1 cellular context compared by ENCODE assay signal in genomic region chr7:112195717-112196116, GRCh38.
TF ChIP-seq lines count a peak whose summit lies in the region.

No MANE protein-coding gene starts in this region.

TF ChIP-seq in HepG2, 621 proteins besides CTCF, POLR2A, EP300 and RAD21:
- no peak for TF ChIP-seq ATF3 (CRISPR knock-in tag; IDR thresholded peaks at IDR 0.05)
- no peak for TF ChIP-seq ZNF318 (CRISPR knock-in tag; IDR thresholded peaks at IDR 0.05)
- TF ChIP-seq ZBTB26 (CRISPR knock-in tag; IDR thresholded peaks at IDR 0.05; ENCODE audit: borderline replicate concordance): no peak
- TF ChIP-seq REPIN1 (CRISPR knock-in tag; IDR thresholded peaks at IDR 0.05; ENCODE audit: borderline replicate concordance, low read depth): no peak
- TF ChIP-seq ARNTL (CRISPR knock-in tag; IDR thresholded peaks at IDR 0.05): no peak
- no peak for TF ChIP-seq ZNF615 (CRISPR knock-in tag; IDR thresholded peaks at IDR 0.05; ENCODE audit: borderline replicate concordance)
- TF ChIP-seq MYPOP (CRISPR knock-in tag; IDR thresholded peaks at IDR 0.05): no peak
- TF ChIP-seq PRPF4 (IDR thresholded peaks at IDR 0.05; ENCODE audit: low read depth, low read length, poor library complexity, severe bottlenecking): no peak
- TF ChIP-seq ZBTB7B (CRISPR knock-in tag; IDR thresholded peaks at IDR 0.05): no peak
- TF ChIP-seq ZNF720 (CRISPR knock-in tag; IDR thresholded peaks at IDR 0.05): no peak
- TF ChIP-seq ZNF547 (CRISPR knock-in tag; IDR thresholded peaks at IDR 0.05): no peak
- TF ChIP-seq ZNF296 (CRISPR knock-in tag; conservative IDR thresholded peaks at IDR 0.05): no peak
- no peak for TF ChIP-seq ZNF713 (CRISPR knock-in tag; IDR thresholded peaks at IDR 0.05)
- TF ChIP-seq IRF1 (CRISPR knock-in tag; IDR thresholded peaks at IDR 0.05; ENCODE audit: low read depth): no peak
- TF ChIP-seq NFKB2 (CRISPR knock-in tag; IDR thresholded peaks at IDR 0.05; ENCODE audit: borderline replicate concordance): no peak
- no peak for TF ChIP-seq JARID2 (CRISPR knock-in tag; IDR thresholded peaks at IDR 0.05; ENCODE audit: insufficient replicate concordance)
- no peak for TF ChIP-seq SIN3A (IDR thresholded peaks at IDR 0.05; ENCODE audit: borderline replicate concordance, low read depth, low read length)
